1 cellular context compared by ENCODE assay signal in genomic region chr11:94129505-94130335, GRCh38.
TF ChIP-seq lines count a peak whose summit lies in the region.

No MANE protein-coding gene starts in this region.

TF ChIP-seq in HEK293, 187 proteins besides CTCF, POLR2A, EP300 and RAD21 (continued from another document):
- TF ChIP-seq ZNF639 (tag by site-specific recombination; IDR thresholded peaks at IDR 0.05) (no peak), ZNF670 (tag by site-specific recombination; IDR thresholded peaks at IDR 0.05; ENCODE audit: low read depth) (no peak), SP3 (tag by site-specific recombination; IDR thresholded peaks at IDR 0.05) (0 out of 2 replicates have a peak, but pooled peaks have one; percentile 34), ZNF362 (tag by site-specific recombination; IDR thresholded peaks at IDR 0.05) (no peak), ZBTB11 (tag by site-specific recombination; conservative IDR thresholded peaks at IDR 0.05; ENCODE audit: low read depth) (no peak), ZNF391 (tag by site-specific recombination; IDR thresholded peaks at IDR 0.05; ENCODE audit: borderline replicate concordance, low read depth) (0 out of 2 replicates have a peak, but pooled peaks have one; percentile 2), KLF8 (tag by site-specific recombination; IDR thresholded peaks at IDR 0.05) (peak; percentile 30; the same call in 1 of the 2 replicates), SP2 (tag by site-specific recombination; IDR thresholded peaks at IDR 0.05) (0 out of 2 replicates have a peak, but pooled peaks have one; percentile 22), ZNF214 (tag by site-specific recombination; IDR thresholded peaks at IDR 0.05; ENCODE audit: borderline replicate concordance) (0 out of 2 replicates have a peak, but pooled peaks have one; percentile 15), GLI2 (tag by site-specific recombination; IDR thresholded peaks at IDR 0.05; ENCODE audit: borderline replicate concordance, low read depth) (no peak), GLIS1 (tag by site-specific recombination; IDR thresholded peaks at IDR 0.05) (no peak), ZNF174 (tag by site-specific recombination; IDR thresholded peaks at IDR 0.05) (no peak), ZNF624 (tag by site-specific recombination; IDR thresholded peaks at IDR 0.05) (no peak), PRDM6 (tag by site-specific recombination; IDR thresholded peaks at IDR 0.05) (no peak), KLF9 (tag by site-specific recombination; IDR thresholded peaks at IDR 0.05; ENCODE audit: low read depth) (0 out of 2 replicates have a peak, but pooled peaks have one; percentile 47), ZNF610 (tag by site-specific recombination; IDR thresholded peaks at IDR 0.05; ENCODE audit: borderline replicate concordance) (peak; percentile 60; the same call in 1 of the 2 replicates), ZNF223 (tag by site-specific recombination; IDR thresholded peaks at IDR 0.05) (0 out of 2 replicates have a peak, but pooled peaks have one; percentile 52), ZBTB17 (tag by site-specific recombination; IDR thresholded peaks at IDR 0.05) (peak; percentile 10; the same call in 1 of the 2 replicates), ZNF600 (tag by site-specific recombination; IDR thresholded peaks at IDR 0.05) (peak; percentile 60), ZNF48 (tag by site-specific recombination; IDR thresholded peaks at IDR 0.05) (no peak), KLF1 (tag by site-specific recombination; IDR thresholded peaks at IDR 0.05) (peak; percentile 72), ZNF19 (tag by site-specific recombination; IDR thresholded peaks at IDR 0.05; ENCODE audit: low read depth) (no peak)
